1 cellular context compared by ENCODE assay signal in the genomic region with DNA sequence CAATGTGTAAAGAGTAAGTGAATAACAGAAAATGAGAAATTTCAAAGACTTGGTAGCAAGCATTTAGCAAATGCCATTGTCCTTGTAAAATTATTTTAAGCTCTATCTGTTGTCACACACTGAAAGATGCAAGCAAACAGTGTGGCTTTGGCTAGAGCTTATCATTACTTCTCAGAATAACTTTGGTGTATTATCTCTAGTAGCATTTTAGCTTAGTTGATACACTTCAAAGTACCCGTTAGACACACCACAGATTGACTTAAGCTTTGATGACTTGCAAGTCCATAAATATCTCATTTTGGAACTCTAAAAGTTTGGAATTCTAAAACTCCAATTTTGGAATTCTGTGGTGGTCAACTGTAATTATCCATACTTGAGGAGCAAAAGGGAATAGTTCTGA.
TF ChIP-seq lines count a peak whose summit lies in the region.

No MANE protein-coding gene starts in this region.

TF ChIP-seq in K562, 482 proteins besides CTCF, POLR2A, EP300 and RAD21 (continued from another document and continues in another):
- TF ChIP-seq, protein P1, sequence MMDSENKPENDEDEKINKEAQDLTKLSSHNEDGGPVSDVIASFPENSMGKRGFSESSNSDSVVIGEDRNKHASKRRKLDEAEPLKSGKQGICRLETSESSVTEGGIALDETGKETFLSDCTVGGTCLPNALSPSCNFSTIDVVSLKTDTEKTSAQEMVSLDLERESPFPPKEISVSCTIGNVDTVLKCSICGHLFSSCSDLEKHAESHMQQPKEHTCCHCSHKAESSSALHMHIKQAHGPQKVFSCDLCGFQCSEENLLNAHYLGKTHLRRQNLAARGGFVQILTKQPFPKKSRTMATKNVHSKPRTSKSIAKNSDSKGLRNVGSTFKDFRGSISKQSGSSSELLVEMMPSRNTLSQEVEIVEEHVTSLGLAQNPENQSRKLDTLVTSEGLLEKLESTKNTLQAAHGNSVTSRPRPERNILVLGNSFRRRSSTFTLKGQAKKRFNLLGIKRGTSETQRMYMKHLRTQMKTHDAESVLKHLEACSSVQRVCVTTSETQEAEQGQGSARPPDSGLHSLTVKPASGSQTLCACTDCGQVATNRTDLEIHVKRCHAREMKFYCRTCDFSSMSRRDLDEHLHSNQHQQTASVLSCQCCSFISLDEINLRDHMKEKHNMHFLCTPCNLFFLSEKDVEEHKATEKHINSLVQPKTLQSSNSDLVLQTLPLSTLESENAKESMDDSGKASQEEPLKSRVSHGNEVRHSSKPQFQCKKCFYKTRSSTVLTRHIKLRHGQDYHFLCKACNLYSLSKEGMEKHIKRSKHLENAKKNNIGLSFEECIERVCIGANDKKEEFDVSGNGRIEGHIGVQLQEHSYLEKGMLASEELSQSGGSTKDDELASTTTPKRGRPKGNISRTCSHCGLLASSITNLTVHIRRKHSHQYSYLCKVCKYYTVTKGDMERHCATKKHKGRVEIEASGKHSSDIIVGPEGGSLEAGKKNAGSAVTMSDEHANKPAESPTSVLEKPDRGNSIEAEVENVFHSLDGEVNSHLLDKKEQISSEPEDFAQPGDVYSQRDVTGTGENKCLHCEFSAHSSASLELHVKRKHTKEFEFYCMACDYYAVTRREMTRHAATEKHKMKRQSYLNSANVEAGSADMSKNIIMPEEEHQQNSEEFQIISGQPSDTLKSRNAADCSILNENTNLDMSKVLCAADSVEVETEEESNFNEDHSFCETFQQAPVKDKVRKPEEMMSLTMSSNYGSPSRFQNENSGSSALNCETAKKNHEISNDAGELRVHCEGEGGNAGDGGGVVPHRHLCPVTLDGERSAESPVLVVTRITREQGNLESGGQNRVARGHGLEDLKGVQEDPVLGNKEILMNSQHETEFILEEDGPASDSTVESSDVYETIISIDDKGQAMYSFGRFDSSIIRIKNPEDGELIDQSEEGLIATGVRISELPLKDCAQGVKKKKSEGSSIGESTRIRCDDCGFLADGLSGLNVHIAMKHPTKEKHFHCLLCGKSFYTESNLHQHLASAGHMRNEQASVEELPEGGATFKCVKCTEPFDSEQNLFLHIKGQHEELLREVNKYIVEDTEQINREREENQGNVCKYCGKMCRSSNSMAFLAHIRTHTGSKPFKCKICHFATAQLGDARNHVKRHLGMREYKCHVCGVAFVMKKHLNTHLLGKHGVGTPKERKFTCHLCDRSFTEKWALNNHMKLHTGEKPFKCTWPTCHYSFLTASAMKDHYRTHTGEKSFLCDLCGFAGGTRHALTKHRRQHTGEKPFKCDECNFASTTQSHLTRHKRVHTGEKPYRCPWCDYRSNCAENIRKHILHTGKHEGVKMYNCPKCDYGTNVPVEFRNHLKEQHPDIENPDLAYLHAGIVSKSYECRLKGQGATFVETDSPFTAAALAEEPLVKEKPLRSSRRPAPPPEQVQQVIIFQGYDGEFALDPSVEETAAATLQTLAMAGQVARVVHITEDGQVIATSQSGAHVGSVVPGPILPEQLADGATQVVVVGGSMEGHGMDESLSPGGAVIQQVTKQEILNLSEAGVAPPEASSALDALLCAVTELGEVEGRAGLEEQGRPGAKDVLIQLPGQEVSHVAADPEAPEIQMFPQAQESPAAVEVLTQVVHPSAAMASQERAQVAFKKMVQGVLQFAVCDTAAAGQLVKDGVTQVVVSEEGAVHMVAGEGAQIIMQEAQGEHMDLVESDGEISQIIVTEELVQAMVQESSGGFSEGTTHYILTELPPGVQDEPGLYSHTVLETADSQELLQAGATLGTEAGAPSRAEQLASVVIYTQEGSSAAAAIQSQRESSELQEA (IDR thresholded peaks at IDR 0.05; ENCODE audit: low read depth) = no peak
- no peak for TF ChIP-seq ZNF79 (CRISPR knock-in tag; IDR thresholded peaks at IDR 0.05; ENCODE audit: low read depth)
- no peak for TF ChIP-seq HOXB6 (CRISPR knock-in tag; IDR thresholded peaks at IDR 0.05; ENCODE audit: borderline replicate concordance)
- TF ChIP-seq SREBF1 (IDR thresholded peaks at IDR 0.05; ENCODE audit: borderline replicate concordance, low read depth, low read length) = no peak
- TF ChIP-seq HCFC1 (IDR thresholded peaks at IDR 0.05; ENCODE audit: low read depth, low read length) = no peak
- peak; percentile 89 for TF ChIP-seq HDAC3 (IDR thresholded peaks at IDR 0.05; ENCODE audit: borderline replicate concordance, partially characterized antibody)
- no peak for TF ChIP-seq RUNX1 (IDR thresholded peaks at IDR 0.05; ENCODE audit: low read depth)
- TF ChIP-seq, protein P2, sequence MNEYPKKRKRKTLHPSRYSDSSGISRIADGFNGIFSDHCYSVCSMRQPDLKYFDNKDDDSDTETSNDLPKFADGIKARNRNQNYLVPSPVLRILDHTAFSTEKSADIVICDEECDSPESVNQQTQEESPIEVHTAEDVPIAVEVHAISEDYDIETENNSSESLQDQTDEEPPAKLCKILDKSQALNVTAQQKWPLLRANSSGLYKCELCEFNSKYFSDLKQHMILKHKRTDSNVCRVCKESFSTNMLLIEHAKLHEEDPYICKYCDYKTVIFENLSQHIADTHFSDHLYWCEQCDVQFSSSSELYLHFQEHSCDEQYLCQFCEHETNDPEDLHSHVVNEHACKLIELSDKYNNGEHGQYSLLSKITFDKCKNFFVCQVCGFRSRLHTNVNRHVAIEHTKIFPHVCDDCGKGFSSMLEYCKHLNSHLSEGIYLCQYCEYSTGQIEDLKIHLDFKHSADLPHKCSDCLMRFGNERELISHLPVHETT (CRISPR knock-in tag; conservative IDR thresholded peaks at IDR 0.05 in 1 of 2, IDR thresholded peaks at IDR 0.05 in 1 of 2) = peak in 1 of 2 experiments; percentile 53; a peak in 1 of 4 replicates
- TF ChIP-seq MECOM (CRISPR knock-in tag; IDR thresholded peaks at IDR 0.05) = no peak; the same call in 1 of the 2 replicates
- TF ChIP-seq, protein P3, sequence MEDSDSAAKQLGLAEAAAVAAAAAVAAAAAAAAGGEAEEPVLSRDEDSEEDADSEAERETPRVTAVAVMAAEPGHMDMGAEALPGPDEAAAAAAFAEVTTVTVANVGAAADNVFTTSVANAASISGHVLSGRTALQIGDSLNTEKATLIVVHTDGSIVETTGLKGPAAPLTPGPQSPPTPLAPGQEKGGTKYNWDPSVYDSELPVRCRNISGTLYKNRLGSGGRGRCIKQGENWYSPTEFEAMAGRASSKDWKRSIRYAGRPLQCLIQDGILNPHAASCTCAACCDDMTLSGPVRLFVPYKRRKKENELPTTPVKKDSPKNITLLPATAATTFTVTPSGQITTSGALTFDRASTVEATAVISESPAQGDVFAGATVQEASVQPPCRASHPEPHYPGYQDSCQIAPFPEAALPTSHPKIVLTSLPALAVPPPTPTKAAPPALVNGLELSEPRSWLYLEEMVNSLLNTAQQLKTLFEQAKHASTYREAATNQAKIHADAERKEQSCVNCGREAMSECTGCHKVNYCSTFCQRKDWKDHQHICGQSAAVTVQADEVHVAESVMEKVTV (CRISPR knock-in tag; IDR thresholded peaks at IDR 0.05) = no peak
- no peak for TF ChIP-seq ARHGAP35 (IDR thresholded peaks at IDR 0.05; ENCODE audit: partially characterized antibody)
- TF ChIP-seq, protein P4, sequence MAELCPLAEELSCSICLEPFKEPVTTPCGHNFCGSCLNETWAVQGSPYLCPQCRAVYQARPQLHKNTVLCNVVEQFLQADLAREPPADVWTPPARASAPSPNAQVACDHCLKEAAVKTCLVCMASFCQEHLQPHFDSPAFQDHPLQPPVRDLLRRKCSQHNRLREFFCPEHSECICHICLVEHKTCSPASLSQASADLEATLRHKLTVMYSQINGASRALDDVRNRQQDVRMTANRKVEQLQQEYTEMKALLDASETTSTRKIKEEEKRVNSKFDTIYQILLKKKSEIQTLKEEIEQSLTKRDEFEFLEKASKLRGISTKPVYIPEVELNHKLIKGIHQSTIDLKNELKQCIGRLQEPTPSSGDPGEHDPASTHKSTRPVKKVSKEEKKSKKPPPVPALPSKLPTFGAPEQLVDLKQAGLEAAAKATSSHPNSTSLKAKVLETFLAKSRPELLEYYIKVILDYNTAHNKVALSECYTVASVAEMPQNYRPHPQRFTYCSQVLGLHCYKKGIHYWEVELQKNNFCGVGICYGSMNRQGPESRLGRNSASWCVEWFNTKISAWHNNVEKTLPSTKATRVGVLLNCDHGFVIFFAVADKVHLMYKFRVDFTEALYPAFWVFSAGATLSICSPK (IDR thresholded peaks at IDR 0.05; ENCODE audit: borderline replicate concordance) = no peak
- TF ChIP-seq, protein P5, sequence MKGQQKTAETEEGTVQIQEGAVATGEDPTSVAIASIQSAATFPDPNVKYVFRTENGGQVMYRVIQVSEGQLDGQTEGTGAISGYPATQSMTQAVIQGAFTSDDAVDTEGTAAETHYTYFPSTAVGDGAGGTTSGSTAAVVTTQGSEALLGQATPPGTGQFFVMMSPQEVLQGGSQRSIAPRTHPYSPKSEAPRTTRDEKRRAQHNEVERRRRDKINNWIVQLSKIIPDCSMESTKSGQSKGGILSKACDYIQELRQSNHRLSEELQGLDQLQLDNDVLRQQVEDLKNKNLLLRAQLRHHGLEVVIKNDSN (CRISPR knock-in tag; IDR thresholded peaks at IDR 0.05) = no peak
- no peak for TF ChIP-seq BRCA1 (IDR thresholded peaks at IDR 0.05)
- TF ChIP-seq BRCA1 (CRISPR knock-in tag; IDR thresholded peaks at IDR 0.05) = no peak
- TF ChIP-seq, protein P6, sequence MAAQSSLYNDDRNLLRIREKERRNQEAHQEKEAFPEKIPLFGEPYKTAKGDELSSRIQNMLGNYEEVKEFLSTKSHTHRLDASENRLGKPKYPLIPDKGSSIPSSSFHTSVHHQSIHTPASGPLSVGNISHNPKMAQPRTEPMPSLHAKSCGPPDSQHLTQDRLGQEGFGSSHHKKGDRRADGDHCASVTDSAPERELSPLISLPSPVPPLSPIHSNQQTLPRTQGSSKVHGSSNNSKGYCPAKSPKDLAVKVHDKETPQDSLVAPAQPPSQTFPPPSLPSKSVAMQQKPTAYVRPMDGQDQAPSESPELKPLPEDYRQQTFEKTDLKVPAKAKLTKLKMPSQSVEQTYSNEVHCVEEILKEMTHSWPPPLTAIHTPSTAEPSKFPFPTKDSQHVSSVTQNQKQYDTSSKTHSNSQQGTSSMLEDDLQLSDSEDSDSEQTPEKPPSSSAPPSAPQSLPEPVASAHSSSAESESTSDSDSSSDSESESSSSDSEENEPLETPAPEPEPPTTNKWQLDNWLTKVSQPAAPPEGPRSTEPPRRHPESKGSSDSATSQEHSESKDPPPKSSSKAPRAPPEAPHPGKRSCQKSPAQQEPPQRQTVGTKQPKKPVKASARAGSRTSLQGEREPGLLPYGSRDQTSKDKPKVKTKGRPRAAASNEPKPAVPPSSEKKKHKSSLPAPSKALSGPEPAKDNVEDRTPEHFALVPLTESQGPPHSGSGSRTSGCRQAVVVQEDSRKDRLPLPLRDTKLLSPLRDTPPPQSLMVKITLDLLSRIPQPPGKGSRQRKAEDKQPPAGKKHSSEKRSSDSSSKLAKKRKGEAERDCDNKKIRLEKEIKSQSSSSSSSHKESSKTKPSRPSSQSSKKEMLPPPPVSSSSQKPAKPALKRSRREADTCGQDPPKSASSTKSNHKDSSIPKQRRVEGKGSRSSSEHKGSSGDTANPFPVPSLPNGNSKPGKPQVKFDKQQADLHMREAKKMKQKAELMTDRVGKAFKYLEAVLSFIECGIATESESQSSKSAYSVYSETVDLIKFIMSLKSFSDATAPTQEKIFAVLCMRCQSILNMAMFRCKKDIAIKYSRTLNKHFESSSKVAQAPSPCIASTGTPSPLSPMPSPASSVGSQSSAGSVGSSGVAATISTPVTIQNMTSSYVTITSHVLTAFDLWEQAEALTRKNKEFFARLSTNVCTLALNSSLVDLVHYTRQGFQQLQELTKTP (IDR thresholded peaks at IDR 0.05; ENCODE audit: low read depth in 1 of 2, partially characterized antibody in 2 of 2) = no peak
- no peak for TF ChIP-seq XRCC4 (IDR thresholded peaks at IDR 0.05; ENCODE audit: extremely low read depth, insufficient read depth, insufficient read length)
- TF ChIP-seq, protein P7, sequence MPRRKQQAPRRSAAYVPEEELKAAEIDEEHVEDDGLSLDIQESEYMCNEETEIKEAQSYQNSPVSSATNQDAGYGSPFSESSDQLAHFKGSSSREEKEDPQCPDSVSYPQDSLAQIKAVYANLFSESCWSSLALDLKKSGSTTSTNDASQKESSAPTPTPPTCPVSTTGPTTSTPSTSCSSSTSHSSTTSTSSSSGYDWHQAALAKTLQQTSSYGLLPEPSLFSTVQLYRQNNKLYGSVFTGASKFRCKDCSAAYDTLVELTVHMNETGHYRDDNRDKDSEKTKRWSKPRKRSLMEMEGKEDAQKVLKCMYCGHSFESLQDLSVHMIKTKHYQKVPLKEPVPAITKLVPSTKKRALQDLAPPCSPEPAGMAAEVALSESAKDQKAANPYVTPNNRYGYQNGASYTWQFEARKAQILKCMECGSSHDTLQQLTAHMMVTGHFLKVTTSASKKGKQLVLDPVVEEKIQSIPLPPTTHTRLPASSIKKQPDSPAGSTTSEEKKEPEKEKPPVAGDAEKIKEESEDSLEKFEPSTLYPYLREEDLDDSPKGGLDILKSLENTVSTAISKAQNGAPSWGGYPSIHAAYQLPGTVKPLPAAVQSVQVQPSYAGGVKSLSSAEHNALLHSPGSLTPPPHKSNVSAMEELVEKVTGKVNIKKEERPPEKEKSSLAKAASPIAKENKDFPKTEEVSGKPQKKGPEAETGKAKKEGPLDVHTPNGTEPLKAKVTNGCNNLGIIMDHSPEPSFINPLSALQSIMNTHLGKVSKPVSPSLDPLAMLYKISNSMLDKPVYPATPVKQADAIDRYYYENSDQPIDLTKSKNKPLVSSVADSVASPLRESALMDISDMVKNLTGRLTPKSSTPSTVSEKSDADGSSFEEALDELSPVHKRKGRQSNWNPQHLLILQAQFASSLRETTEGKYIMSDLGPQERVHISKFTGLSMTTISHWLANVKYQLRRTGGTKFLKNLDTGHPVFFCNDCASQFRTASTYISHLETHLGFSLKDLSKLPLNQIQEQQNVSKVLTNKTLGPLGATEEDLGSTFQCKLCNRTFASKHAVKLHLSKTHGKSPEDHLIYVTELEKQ (CRISPR knock-in tag; IDR thresholded peaks at IDR 0.05) = no peak
- no peak for TF ChIP-seq NFXL1 (CRISPR knock-in tag; IDR thresholded peaks at IDR 0.05)
- TF ChIP-seq FOXJ3 (CRISPR knock-in tag; IDR thresholded peaks at IDR 0.05) = no peak
- 0 out of 2 replicates have a peak, but pooled peaks have one; percentile 37 for TF ChIP-seq EP400 (IDR thresholded peaks at IDR 0.05)
- TF ChIP-seq DNMT1 (IDR thresholded peaks at IDR 0.05) = no peak
- TF ChIP-seq ZSCAN32 (CRISPR knock-in tag; IDR thresholded peaks at IDR 0.05) = no peak
- no peak for TF ChIP-seq FOXA1 (IDR thresholded peaks at IDR 0.05; ENCODE audit: borderline replicate concordance)
- no peak for TF ChIP-seq ZNF311 (CRISPR knock-in tag; IDR thresholded peaks at IDR 0.05)
- TF ChIP-seq RBM22 (IDR thresholded peaks at IDR 0.05; ENCODE audit: low read depth, low read length, poor library complexity, severe bottlenecking) = no peak
- TF ChIP-seq, protein P8, sequence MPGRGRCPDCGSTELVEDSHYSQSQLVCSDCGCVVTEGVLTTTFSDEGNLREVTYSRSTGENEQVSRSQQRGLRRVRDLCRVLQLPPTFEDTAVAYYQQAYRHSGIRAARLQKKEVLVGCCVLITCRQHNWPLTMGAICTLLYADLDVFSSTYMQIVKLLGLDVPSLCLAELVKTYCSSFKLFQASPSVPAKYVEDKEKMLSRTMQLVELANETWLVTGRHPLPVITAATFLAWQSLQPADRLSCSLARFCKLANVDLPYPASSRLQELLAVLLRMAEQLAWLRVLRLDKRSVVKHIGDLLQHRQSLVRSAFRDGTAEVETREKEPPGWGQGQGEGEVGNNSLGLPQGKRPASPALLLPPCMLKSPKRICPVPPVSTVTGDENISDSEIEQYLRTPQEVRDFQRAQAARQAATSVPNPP (IDR thresholded peaks at IDR 0.05; ENCODE audit: borderline replicate concordance, insufficient read depth, insufficient read length) = no peak
- peak; percentile 93 to 99 for TF ChIP-seq RCOR1 (IDR thresholded peaks at IDR 0.05; ENCODE audit: borderline replicate concordance in 1 of 2, low read depth in 2 of 2, low read length in 2 of 2)
- TF ChIP-seq MED1 (CRISPR knock-in tag; IDR thresholded peaks at IDR 0.05; ENCODE audit: borderline replicate concordance) = no peak
- no peak for TF ChIP-seq TAF7 (tag; IDR thresholded peaks at IDR 0.05)
- no peak for TF ChIP-seq ZNF717 (CRISPR knock-in tag; IDR thresholded peaks at IDR 0.05)
- peak; percentile 60; the same call in 1 of the 2 replicates for TF ChIP-seq MAFF (IDR thresholded peaks at IDR 0.05; ENCODE audit: low read length)
- no peak for TF ChIP-seq ZBTB1 (CRISPR knock-in tag; IDR thresholded peaks at IDR 0.05; ENCODE audit: borderline replicate concordance, low read depth)
